In the genomic region with DNA sequence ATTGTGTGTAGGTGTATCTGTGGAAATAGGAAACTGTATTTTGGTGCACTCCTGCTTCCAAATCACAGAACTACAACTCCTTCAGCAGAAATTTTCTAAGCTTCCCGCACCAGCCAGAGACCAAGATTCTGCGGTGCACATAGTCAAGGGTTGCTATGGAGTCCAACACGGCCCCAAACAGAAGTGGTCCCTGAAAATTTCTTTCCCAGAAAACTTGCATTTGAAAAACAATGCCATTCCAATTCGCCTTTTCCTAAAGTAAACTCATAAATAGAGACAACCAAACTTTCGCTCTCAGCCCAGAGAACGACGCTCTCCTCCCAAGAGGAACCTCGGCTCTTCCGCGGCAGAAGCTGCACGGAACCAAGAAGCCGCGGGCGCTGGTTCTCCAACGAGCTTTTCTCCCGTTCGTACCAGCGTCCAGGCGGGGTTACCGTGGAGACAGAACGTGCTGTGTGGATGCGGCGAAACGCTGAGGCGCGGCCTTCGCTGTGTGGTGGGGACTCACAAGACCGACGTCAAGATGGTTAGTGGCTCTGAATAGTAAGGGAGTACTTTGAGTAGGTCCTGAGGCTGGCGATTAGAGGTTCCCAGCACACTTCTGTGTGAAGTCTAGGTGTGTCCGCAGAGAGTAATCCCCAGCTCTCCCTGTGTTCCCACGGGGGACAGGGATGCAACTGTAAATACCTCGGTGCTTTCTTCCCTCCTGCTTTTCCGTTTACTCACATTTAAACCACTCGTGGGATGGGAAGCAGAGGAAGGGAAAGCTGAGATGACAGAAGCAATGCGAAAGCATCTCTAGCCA, we compare ENCODE assay signal across 8 cellular contexts. TPM values are rescaled to one million over a fixed set of nuclear protein-coding genes. Genes with fewer than 3 reads are reported as not detected.
DNase-seq lines count a peak whose midpoint lies in the region; ATAC-seq and TF ChIP-seq lines count a peak whose summit lies in the region.

No MANE protein-coding gene starts in this region.

- peak overlapping the region; percentile 42 to 85 for H3K9ac ChIP-seq in colonic mucosa (ENCODE audit: low read depth in 2 of 2, low read length in 2 of 2)

- H3K36me3 ChIP-seq in BE2C, result no peaks in the 10 kb centered on the region
- H3K36me3 ChIP-seq in colonic mucosa, result no peaks in the 10 kb centered on the region

- H3K9me3 ChIP-seq in BE2C (no peaks in the 10 kb centered on the region), colonic mucosa (no peaks in the 10 kb centered on the region)

- H3K4me3 ChIP-seq in BE2C (ENCODE audit: low read depth, low read length) (peak overlapping the region; percentile 88), colonic mucosa (peak overlapping the region; percentile 50)

- no peak for TF ChIP-seq CTCF in BE2C (IDR thresholded peaks at IDR 0.05; ENCODE audit: low read depth, low read length)
- no peak for TF ChIP-seq CTCF in colonic mucosa (IDR thresholded peaks at IDR 0.05)

- H3K27me3 ChIP-seq in BE2C, result peaks cover 1% of the 10 kb centered on the region; the same call in 1 of the 2 replicates
- H3K27me3 ChIP-seq in colonic mucosa, result no peaks in the 10 kb centered on the region

- peak; percentile 53 for TF ChIP-seq POLR2A in GM19193 (IDR thresholded peaks at IDR 0.05; ENCODE audit: extremely low read depth, insufficient read depth, insufficient read length)

- intact Hi-C loops in colonic mucosa (cut with DNase I) (no loop called here), left colon (cut with DNase I, micrococcal nuclease) (no loop called here)

- DNase-seq in BE2C, result peak; percentile 89
- peak; percentile 52 for DNase-seq in NCI-H510A treated with DMSO at 0.1 percent for 48 hours (lab: John Stamatoyannopoulos, UW)
- peak; percentile 93 for DNase-seq in activated CD4-positive, alpha-beta T cell treated with anti-CD3 and anti-CD28 coated beads for 48 hours
- peak; percentile 90 for DNase-seq in colonic mucosa
- DNase-seq in left colon, result peak; percentile 82 to 89
- DNase-seq in stimulated activated CD4-positive, alpha-beta T cell treated with anti-CD3 and anti-CD28 coated beads, Interleukin-1b, Interleukin-23, amount 100 ng/mL, for 24 hours (ENCODE audit: low read depth in 4 of 4, low spot score in 1 of 4), result peak; percentile 71 to 86 (median 80)

- peak overlapping the region; percentile 15 for H3K27ac ChIP-seq in colonic mucosa

- H3K4me1 ChIP-seq in BE2C (no peaks in the 10 kb centered on the region), colonic mucosa (no peaks in the 10 kb centered on the region)

- ATAC-seq in HG03378 (IDR thresholded peaks at IDR 0.05; ENCODE audit: unreplicated experiment), result peak; percentile 95
- ATAC-seq in left colon, result peak; percentile 99

RNA-seq across cellular contexts. Expression of gene ZC3HAV1, which starts 24.0 kb away (rescaled TPM):
- polyA plus RNA-seq in BE2C (2012; ENCODE audit: insufficient read depth, insufficient read length, low read depth), result 7.0 TPM
- total RNA-seq in colonic mucosa (10 to 100 TPM; 29.0 to 33.8 TPM), left colon (10 to 100 TPM; 35.4 to 36.5 TPM)

Comparison
In these comparisons a context has a peak if more than half of its experiments do, and no peak if none do; other contexts are left out.
1. Peak in every context shown above with its lines: DNase-seq, ATAC-seq, H3K4me3 ChIP-seq and H3K27ac ChIP-seq.